Comparison of ENCODE assay signal across 22 cellular contexts in the genomic region with DNA sequence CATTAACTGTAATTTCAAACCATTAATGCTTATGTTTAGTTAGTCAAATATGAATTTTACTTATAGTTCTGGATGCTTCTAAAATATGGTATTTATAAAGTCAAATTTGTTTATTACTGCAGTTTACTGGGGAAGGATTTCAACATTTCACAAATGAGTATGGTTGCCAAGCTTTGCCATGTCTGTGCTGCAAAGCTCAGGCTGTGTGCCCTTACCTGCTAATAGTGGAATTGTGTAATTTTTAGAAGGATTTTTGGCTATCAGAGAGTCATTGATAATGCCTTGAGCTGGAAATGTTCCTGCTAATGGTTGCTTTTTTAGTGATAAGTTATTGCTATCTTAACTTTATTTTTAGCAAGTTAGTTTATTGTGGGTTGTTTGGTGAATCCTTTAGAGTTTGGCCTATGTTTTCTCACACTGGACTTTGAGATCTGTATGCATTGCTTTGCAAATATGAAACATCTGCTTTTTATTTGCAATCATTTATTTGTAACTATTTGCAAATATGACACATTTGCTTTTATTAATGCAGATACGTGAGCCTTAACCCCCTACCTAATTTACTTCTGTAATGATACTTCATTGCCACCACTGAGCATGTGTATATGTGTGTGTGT.
DNase-seq lines count a peak whose midpoint lies in the region; ATAC-seq, FAIRE-seq and TF ChIP-seq lines count a peak whose summit lies in the region.
"Had no signal": no experiment of that assay in that cellular context is flagged by ENCODE, and none has a peak within 500 bp of the region (broad histone marks: within the 10 kb centered on the region; RNA-seq: fewer than 3 reads in every experiment).

No MANE protein-coding gene starts in this region.

- no peak overlapping the region for H2AFZ ChIP-seq in hepatocyte

- no peaks in the 10 kb centered on the region for H3K9me3 Mint-ChIP-seq in Calu3 (ENCODE audit: low read depth, unreplicated experiment)
- H3K9me3 Mint-ChIP-seq in Caco-2 (ENCODE audit: unreplicated experiment): peaks cover 9% of the 10 kb centered on the region
- H3K9me3 Mint-ChIP-seq: CD4-positive, CD25-positive, alpha-beta regulatory T cell; IgD-negative memory B cell had no signal

- H3K27me3 ChIP-seq in hepatocyte: no peaks in the 10 kb centered on the region
- H3K27me3 ChIP-seq in Caco-2 (replicated peaks; ENCODE audit: control insufficient read depth, insufficient read depth, low read length): no peaks in the 10 kb centered on the region
- no peaks in the 10 kb centered on the region for H3K27me3 ChIP-seq in pancreas
- H3K27me3 ChIP-seq: Peyer's patch had no signal

- TF ChIP-seq POLR2A in A549 (IDR thresholded peaks at IDR 0.05; ENCODE audit: low read length): no peak

- TF ChIP-seq CTCF in A549 (IDR thresholded peaks at IDR 0.05) (no peak), hepatocyte (IDR thresholded peaks at IDR 0.05; ENCODE audit: poor library complexity) (no peak), Calu3 (IDR thresholded peaks at IDR 0.05; ENCODE audit: unreplicated experiment) (no peak), Caco-2 (IDR thresholded peaks at IDR 0.05; ENCODE audit: insufficient read depth in 1 of 2, low read depth in 1 of 2, low read length in 1 of 2, severe bottlenecking in 1 of 2, unreplicated experiment in 1 of 2) (no peak), pancreas (IDR thresholded peaks at IDR 0.05) (no peak)

- H3K27ac ChIP-seq in A549: no peak overlapping the region
- H3K27ac ChIP-seq in hepatocyte: peak overlapping the region; percentile 26
- no peak overlapping the region for H3K27ac ChIP-seq in pancreas
- H3K27ac ChIP-seq: Peyer's patch had no signal

- H3K27me3 Mint-ChIP-seq in Calu3 (ENCODE audit: unreplicated experiment) (no peaks in the 10 kb centered on the region), Caco-2 (ENCODE audit: insufficient read depth, unreplicated experiment) (no peaks in the 10 kb centered on the region)

- no peaks in the 10 kb centered on the region for H3K79me2 ChIP-seq in hepatocyte

- 53% methylated on average over 1 of the region's 1 CpG for WGBS in A549 (ENCODE audit: missing lambda C conversion rate)
- 38% methylated on average over 1 of the region's 1 CpG for WGBS in hepatocyte (ENCODE audit: low lambda C conversion rate, missing lambda C conversion rate)
- 38 to 42% methylated on average over 1 of the region's 1 CpG for WGBS in pancreas, 2 donors

- CTCF ChIA-PET in A549 (lab: Yijun Ruan, JAX): no interaction called here
- CTCF ChIA-PET in Calu3 (lab: Charles Lee): no interaction called here
- CTCF ChIA-PET in Caco-2 (lab: Charles Lee): no interaction called here

- H3K4me1 Mint-ChIP-seq in Calu3 (ENCODE audit: low read depth, unreplicated experiment) (peaks cover 14% of the 10 kb centered on the region), Caco-2 (ENCODE audit: low read depth, unreplicated experiment) (no peaks in the 10 kb centered on the region)
- H3K4me1 Mint-ChIP-seq: CD4-positive, CD25-positive, alpha-beta regulatory T cell; IgD-negative memory B cell had no signal

- H3K4me1 ChIP-seq in A549 (peaks cover 39% of the 10 kb centered on the region), hepatocyte (ENCODE audit: insufficient read depth) (peaks cover 5% of the 10 kb centered on the region), Caco-2 (no peaks in the 10 kb centered on the region), pancreas (peaks cover 0 to 4% (median 0%) of the 10 kb centered on the region in 3 donors)
- H3K4me1 ChIP-seq: Peyer's patch had no signal

- POLR2A ChIA-PET in A549 (lab: Yijun Ruan, JAX): no interaction called here
- POLR2A ChIA-PET in Caco-2 (lab: Charles Lee): no interaction called here

- FAIRE-seq in A549 (lab: Jason Lieb, UNC) (no peak), endometrium (lab: Jason Lieb, UNC) (peak; percentile 8), pancreas (lab: Jason Lieb, UNC) (no peak)
- FAIRE-seq: A204.1, GM18507, HTR-8/SVneo had no signal

- intact Hi-C loops in Calu3 (cut with micrococcal nuclease; ENCODE audit: unreplicated experiment): loop anchor here (5.0 kb wide), 1 partner anchor 1406 kb away; a partner anchor contains a TSS
- intact Hi-C loops in Caco-2 (cut with micrococcal nuclease; ENCODE audit: unreplicated experiment): no loop called here
- intact Hi-C loops in pancreas (cut with DNase I): no loop called here

- no peaks in the 10 kb centered on the region for H3K36me3 ChIP-seq in hepatocyte (replicated peaks; ENCODE audit: insufficient read depth, low read depth)
- H3K36me3 ChIP-seq in Caco-2 (ENCODE audit: control insufficient read depth, insufficient read depth, low read length): no peaks in the 10 kb centered on the region
- H3K36me3 ChIP-seq in pancreas: no peaks in the 10 kb centered on the region
- H3K36me3 ChIP-seq: Peyer's patch had no signal

- ATAC-seq in A549 (no peak), pancreas (no peak)

- no peak for TF ChIP-seq RAD21 in A549 (conservative IDR thresholded peaks at IDR 0.05 in 1 of 2, IDR thresholded peaks at IDR 0.05 in 1 of 2)

- H3K27ac Mint-ChIP-seq in Calu3 (ENCODE audit: unreplicated experiment) (no peak overlapping the region), Caco-2 (ENCODE audit: unreplicated experiment) (no peak overlapping the region)
- H3K27ac Mint-ChIP-seq: CD4-positive, CD25-positive, alpha-beta regulatory T cell; IgD-negative memory B cell had no signal

- no peak for TF ChIP-seq EP300 in A549 (IDR thresholded peaks at IDR 0.05)

- H3K4me3 Mint-ChIP-seq in Calu3 (ENCODE audit: low read depth, unreplicated experiment) (no peak overlapping the region), Caco-2 (ENCODE audit: unreplicated experiment) (no peak overlapping the region)
- H3K4me3 Mint-ChIP-seq: CD4-positive, CD25-positive, alpha-beta regulatory T cell; IgD-negative memory B cell had no signal

- no peaks in the 10 kb centered on the region for H4K20me1 ChIP-seq in hepatocyte (ENCODE audit: insufficient read depth, poor library complexity, severe bottlenecking)

- no peaks in the 10 kb centered on the region for H3K36me3 Mint-ChIP-seq in Calu3 (ENCODE audit: insufficient read depth, unreplicated experiment)
- H3K36me3 Mint-ChIP-seq in Caco-2 (ENCODE audit: insufficient read depth, unreplicated experiment): no peaks in the 10 kb centered on the region
- H3K36me3 Mint-ChIP-seq: CD4-positive, CD25-positive, alpha-beta regulatory T cell had no signal

- no peaks in the 10 kb centered on the region for H3K9me2 ChIP-seq in hepatocyte (replicated peaks; ENCODE audit: insufficient read depth)

- BruUV-seq in Calu3 (replicated peaks; lab: Mats Ljungman, UMichigan) (no TSS peak), Caco-2 (replicated peaks; lab: Mats Ljungman, UMichigan) (no TSS peak)

- no peak overlapping the region for H3K4me3 ChIP-seq in A549
- H3K4me3 ChIP-seq in hepatocyte: no peak overlapping the region
- H3K4me3 ChIP-seq in Caco-2 (ENCODE audit: low read depth, low read length): no peak overlapping the region
- H3K4me3 ChIP-seq in pancreas: no peak overlapping the region
- H3K4me3 ChIP-seq: Peyer's patch had no signal

- no peak for DNase-seq in A549 (ENCODE audit: low read depth in 1 of 2, low spot score in 1 of 2)
- DNase-seq in EH (ENCODE audit: low read depth): peak; percentile 29
- no peak for DNase-seq in hepatocyte (ENCODE audit: low spot score)
- no peak for DNase-seq in Calu3
- DNase-seq in Caco-2: no peak
- no peak for DNase-seq in NCI-H2196 (lab: John Stamatoyannopoulos, UW; ENCODE audit: unreplicated experiment)
- no peak for DNase-seq in pancreas
- DNase-seq: CD4-positive, CD25-positive, alpha-beta regulatory T cell; DMS 273 treated with DMSO at 0.1 percent for 48 hours; GOT3; HCEC 1CT; NCI-H1417; NCI-H1694 treated with DMSO at 0.1 percent for 48 hours; NCI-H2107; NCI-H2227 treated with DMSO at 0.1 percent for 48 hours; NCI-H510A; Peyer's patch had no signal

- H3K4me2 ChIP-seq in A549 (peak overlapping the region; percentile 7; the same call in 2 of the 3 replicates), hepatocyte (no peak overlapping the region)

- H3K9me3 ChIP-seq in A549 (no peaks in the 10 kb centered on the region), hepatocyte (ENCODE audit: low read depth) (no peaks in the 10 kb centered on the region), Caco-2 (no peaks in the 10 kb centered on the region), pancreas (no peaks in the 10 kb centered on the region)
- H3K9me3 ChIP-seq: Peyer's patch had no signal

TF ChIP-seq in A549, 52 proteins besides CTCF, POLR2A, EP300 and RAD21:
- no peak for TF ChIP-seq EHMT2 (IDR thresholded peaks at IDR 0.05; ENCODE audit: low read depth)
TF ChIP-seq in A549: peak in this region for 0.
